Comparison of ENCODE assay signal across 1 cellular context in genomic region chr5:69093771-69094570, GRCh38.
A peak's percentile ranks its signal among the peaks of the same experiment; 100 is the strongest.
TF ChIP-seq lines count a peak whose summit lies in the region.

SLC30A5 (plus strand) TSS chr5:69094014; CDS start chr5:69094256, 242 bp downstream.

TF ChIP-seq in GM23338, 12 proteins besides CTCF, POLR2A, EP300 and RAD21 (continued from another document):
- no peak for TF ChIP-seq REST (IDR thresholded peaks at IDR 0.05; ENCODE audit: unreplicated experiment)
- no peak for TF ChIP-seq JUNB (IDR thresholded peaks at IDR 0.05; ENCODE audit: unreplicated experiment)
- TF ChIP-seq POLR2AphosphoS5 (IDR thresholded peaks at IDR 0.05; ENCODE audit: low read depth): peak; percentile 93
- TF ChIP-seq CREB1 (CRISPR knock-in tag; IDR thresholded peaks at IDR 0.05; ENCODE audit: low read depth): peak; percentile 93
- no peak for TF ChIP-seq ZNF331 (CRISPR knock-in tag; IDR thresholded peaks at IDR 0.05; ENCODE audit: low read depth)
- TF ChIP-seq ETS1 (IDR thresholded peaks at IDR 0.05): peak; percentile 65
- no peak for TF ChIP-seq EZH2phosphoT487 (IDR thresholded peaks at IDR 0.05; ENCODE audit: unreplicated experiment)
- no peak for TF ChIP-seq EZH2 (IDR thresholded peaks at IDR 0.05; ENCODE audit: low read depth, unreplicated experiment)
- TF ChIP-seq NANOG (IDR thresholded peaks at IDR 0.05; ENCODE audit: borderline replicate concordance): no peak
- TF ChIP-seq STAT1 (IDR thresholded peaks at IDR 0.05; ENCODE audit: unreplicated experiment): no peak
- no peak for TF ChIP-seq ZNF462 (CRISPR knock-in tag; IDR thresholded peaks at IDR 0.05)
